In the genomic region with DNA sequence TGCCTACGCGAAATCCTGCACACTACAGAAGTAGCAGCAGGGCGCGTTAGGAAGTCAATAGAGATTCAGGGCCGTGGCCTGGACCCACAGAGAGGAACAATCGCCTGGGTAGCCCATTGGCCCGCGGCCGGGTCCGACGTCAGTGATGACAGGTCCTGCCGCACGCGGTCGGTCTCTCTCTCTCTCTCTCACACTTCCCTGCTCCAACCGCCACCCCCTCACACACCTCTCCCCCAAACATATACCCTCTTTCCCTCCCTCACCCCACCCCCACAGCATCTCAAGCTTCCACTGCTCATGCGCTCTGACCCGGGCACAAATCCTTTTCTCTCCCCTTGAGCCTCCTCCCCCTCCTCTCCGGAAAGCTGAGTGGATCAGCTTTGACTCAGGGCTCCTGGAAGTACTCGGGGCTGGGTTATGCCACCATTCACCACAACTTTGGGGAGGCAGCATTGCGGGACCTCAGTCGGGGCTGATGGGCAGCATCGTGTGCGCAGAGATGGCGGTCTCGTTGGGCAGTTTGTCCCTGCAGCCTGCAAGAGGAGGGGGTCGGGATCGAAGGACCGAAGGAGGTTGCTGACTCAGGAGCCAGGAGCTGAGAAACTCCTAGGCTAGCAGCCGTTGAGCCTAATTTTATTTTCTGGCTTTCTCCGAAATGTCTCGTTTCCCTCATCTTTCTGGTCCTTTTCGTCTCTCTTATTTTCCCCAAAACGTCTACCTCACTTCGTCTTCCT, we compare ENCODE assay signal across 2 cellular contexts.
TF ChIP-seq lines count a peak whose summit lies in the region.

No MANE protein-coding gene starts in this region.

TF ChIP-seq in PFSK-1, 5 proteins besides CTCF, POLR2A, EP300 and RAD21:
- TF ChIP-seq TAF1 (IDR thresholded peaks at IDR 0.05; ENCODE audit: borderline replicate concordance, insufficient read depth, low read length) (no peak), POLR2AphosphoS5 (IDR thresholded peaks at IDR 0.05; ENCODE audit: low read depth, low read length) (peak; percentile 62; the same call in 1 of the 2 replicates)

TF ChIP-seq in H1, 55 proteins besides CTCF, POLR2A, EP300 and RAD21:
- TF ChIP-seq CREB1 (IDR thresholded peaks at IDR 0.05), result peak; percentile 93
- no peak for TF ChIP-seq SRF (IDR thresholded peaks at IDR 0.05; ENCODE audit: low read depth, low read length)
- peak; percentile 70 for TF ChIP-seq KDM4A (IDR thresholded peaks at IDR 0.05; ENCODE audit: low read depth, low read length, severe bottlenecking)
- no peak for TF ChIP-seq JUN (IDR thresholded peaks at IDR 0.05; ENCODE audit: low read depth, low read length)
- no peak for TF ChIP-seq ZNF274 (IDR thresholded peaks at IDR 0.05; ENCODE audit: borderline replicate concordance, extremely low read depth, low read length)
- no peak for TF ChIP-seq RXRA (IDR thresholded peaks at IDR 0.05; ENCODE audit: insufficient read depth, low read depth, low read length)
- TF ChIP-seq GABPA (IDR thresholded peaks at IDR 0.05; ENCODE audit: borderline replicate concordance, insufficient read depth, low read length), result no peak
- TF ChIP-seq EGR1 (IDR thresholded peaks at IDR 0.05; ENCODE audit: borderline replicate concordance, low read depth, low read length), result peak; percentile 74; the same call in 1 of the 2 replicates
- no peak for TF ChIP-seq SP2 (IDR thresholded peaks at IDR 0.05; ENCODE audit: low read length)
- TF ChIP-seq ASH2L (IDR thresholded peaks at IDR 0.05; ENCODE audit: low read length), result peak; percentile 80
- TF ChIP-seq JUND (IDR thresholded peaks at IDR 0.05; ENCODE audit: low read length), result peak; percentile 42; the same call in 1 of the 2 replicates
- 0 out of 2 replicates have a peak, but pooled peaks have one; percentile 2 for TF ChIP-seq MAFK (IDR thresholded peaks at IDR 0.05; ENCODE audit: low read depth, low read length)
- peak; percentile 26; the same call in 1 of the 2 replicates for TF ChIP-seq TAF1 (IDR thresholded peaks at IDR 0.05; ENCODE audit: low read depth, low read length)
- no peak for TF ChIP-seq TAF7 (optimal IDR thresholded peaks at IDR 0.05; ENCODE audit: borderline replicate concordance, low read depth, low read length)
- no peak for TF ChIP-seq CHD1 (IDR thresholded peaks at IDR 0.05; ENCODE audit: low read depth, low read length)
- peak; percentile 27; the same call in 1 of the 2 replicates for TF ChIP-seq YY1 (IDR thresholded peaks at IDR 0.05; ENCODE audit: low read depth, low read length)
- TF ChIP-seq BRCA1 (IDR thresholded peaks at IDR 0.05; ENCODE audit: low read depth, low read length), result no peak
- no peak for TF ChIP-seq SP4 (IDR thresholded peaks at IDR 0.05; ENCODE audit: low read length)
- TF ChIP-seq PHF8 (conservative IDR thresholded peaks at IDR 0.05; ENCODE audit: low read depth, low read length), result 0 out of 2 replicates have a peak, but pooled peaks have one; percentile 3
- TF ChIP-seq BCL11A (IDR thresholded peaks at IDR 0.05; ENCODE audit: low read depth in 2 of 2, low read length in 2 of 2), result no peak
- TF ChIP-seq, protein P1, sequence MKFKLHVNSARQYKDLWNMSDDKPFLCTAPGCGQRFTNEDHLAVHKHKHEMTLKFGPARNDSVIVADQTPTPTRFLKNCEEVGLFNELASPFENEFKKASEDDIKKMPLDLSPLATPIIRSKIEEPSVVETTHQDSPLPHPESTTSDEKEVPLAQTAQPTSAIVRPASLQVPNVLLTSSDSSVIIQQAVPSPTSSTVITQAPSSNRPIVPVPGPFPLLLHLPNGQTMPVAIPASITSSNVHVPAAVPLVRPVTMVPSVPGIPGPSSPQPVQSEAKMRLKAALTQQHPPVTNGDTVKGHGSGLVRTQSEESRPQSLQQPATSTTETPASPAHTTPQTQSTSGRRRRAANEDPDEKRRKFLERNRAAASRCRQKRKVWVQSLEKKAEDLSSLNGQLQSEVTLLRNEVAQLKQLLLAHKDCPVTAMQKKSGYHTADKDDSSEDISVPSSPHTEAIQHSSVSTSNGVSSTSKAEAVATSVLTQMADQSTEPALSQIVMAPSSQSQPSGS (IDR thresholded peaks at IDR 0.05; ENCODE audit: low read length), result no peak
- no peak for TF ChIP-seq CHD2 (IDR thresholded peaks at IDR 0.05; ENCODE audit: low read length)
- TF ChIP-seq KDM1A (IDR thresholded peaks at IDR 0.05; ENCODE audit: borderline replicate concordance, low read length), result no peak
- TF ChIP-seq, protein P2, sequence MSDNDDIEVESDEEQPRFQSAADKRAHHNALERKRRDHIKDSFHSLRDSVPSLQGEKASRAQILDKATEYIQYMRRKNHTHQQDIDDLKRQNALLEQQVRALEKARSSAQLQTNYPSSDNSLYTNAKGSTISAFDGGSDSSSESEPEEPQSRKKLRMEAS (IDR thresholded peaks at IDR 0.05), result peak; percentile 95
- TF ChIP-seq RBBP5 (IDR thresholded peaks at IDR 0.05; ENCODE audit: borderline replicate concordance, low read depth, low read length), result peak; percentile 67; the same call in 1 of the 2 replicates
- 0 out of 2 replicates have a peak, but pooled peaks have one; percentile 15 for TF ChIP-seq TBP (IDR thresholded peaks at IDR 0.05; ENCODE audit: low read depth, low read length)
- TF ChIP-seq SIRT6 (IDR thresholded peaks at IDR 0.05; ENCODE audit: low read length), result no peak
- TF ChIP-seq FOSL1 (IDR thresholded peaks at IDR 0.05; ENCODE audit: insufficient read depth, low read depth, low read length), result no peak
- no peak for TF ChIP-seq NANOG (IDR thresholded peaks at IDR 0.05; ENCODE audit: insufficient read depth, low read depth, low read length, poor library complexity, severe bottlenecking)
- TF ChIP-seq NRF1 (IDR thresholded peaks at IDR 0.05; ENCODE audit: low read depth, low read length), result no peak
- peak; percentile 6 for TF ChIP-seq CHD7 (IDR thresholded peaks at IDR 0.05; ENCODE audit: insufficient replicate concordance, low read length)
- TF ChIP-seq E2F6 (IDR thresholded peaks at IDR 0.05), result peak; percentile 78
- TF ChIP-seq SIN3A (conservative IDR thresholded peaks at IDR 0.05 in 1 of 2, IDR thresholded peaks at IDR 0.05 in 1 of 2; ENCODE audit: low read depth in 1 of 2, low read length in 2 of 2), result no peak
- peak; percentile 30 for TF ChIP-seq RNF2 (IDR thresholded peaks at IDR 0.05; ENCODE audit: borderline replicate concordance, low read depth, low read length, missing control alignments, poor library complexity, severe bottlenecking)
- no peak for TF ChIP-seq USF2 (IDR thresholded peaks at IDR 0.05; ENCODE audit: low read length)
- TF ChIP-seq EZH2 (IDR thresholded peaks at IDR 0.05; ENCODE audit: low read depth, low read length, severe bottlenecking), result no peak
- TF ChIP-seq CTBP2 (IDR thresholded peaks at IDR 0.05; ENCODE audit: borderline replicate concordance, insufficient read depth, insufficient read length, low read length), result peak; percentile 13
- TF ChIP-seq SP1 (IDR thresholded peaks at IDR 0.05; ENCODE audit: low read depth, low read length), result no peak
TF ChIP-seq in H1: peak in this region for 16.
